Comparison of ENCODE assay signal across 1 cellular context in genomic region chr4:176295907-176296306, GRCh38. TPM values are rescaled to one million over a fixed set of nuclear protein-coding genes. Genes with fewer than 3 reads are reported as not detected.
"Had no signal": no experiment of that assay in that cellular context is flagged by ENCODE, and none has a peak within 500 bp of the region (broad histone marks: within the 10 kb centered on the region; RNA-seq: fewer than 3 reads in every experiment).

No MANE protein-coding gene starts in this region.

RNA-seq across cellular contexts. Expression of gene ASB5, which starts 26.9 kb away (rescaled TPM):
- total RNA-seq: MCF 10A had no signal
